8 cellular contexts compared by ENCODE assay signal in the genomic region with DNA sequence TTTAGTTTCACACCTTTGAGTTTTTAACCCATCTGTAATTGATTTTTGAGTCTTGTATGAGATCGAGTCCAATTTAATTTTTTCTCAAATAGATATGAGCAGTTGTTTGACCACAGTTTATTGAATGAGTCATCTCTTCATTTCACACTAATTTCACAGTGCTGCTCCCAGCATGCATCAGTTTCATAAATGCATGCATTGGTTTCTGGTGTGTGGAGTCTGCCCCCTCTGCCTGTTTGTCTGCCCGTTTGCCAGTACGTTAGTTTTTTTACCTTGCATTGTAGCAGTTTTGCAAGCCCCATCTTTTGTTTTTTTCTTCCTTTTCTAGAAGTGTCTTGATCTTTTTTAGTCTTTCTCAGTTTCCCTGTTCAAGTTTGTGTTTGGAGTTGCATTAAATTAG. TPM values are rescaled to one million over a fixed set of nuclear protein-coding genes. Genes with fewer than 3 reads are reported as not detected.
DNase-seq lines count a peak whose midpoint lies in the region; ATAC-seq and TF ChIP-seq lines count a peak whose summit lies in the region.

No MANE protein-coding gene starts in this region.

- no peaks in the 10 kb centered on the region for H3K9me3 ChIP-seq in aorta (ENCODE audit: control insufficient read depth, low read length)

- DNase-seq in EL = peak; percentile 76
- DNase-seq in SIG-M5 (lab: John Stamatoyannopoulos, UW) = peak; percentile 24
- DNase-seq in astrocyte of the cerebellum (ENCODE audit: low read depth) = peak; percentile 72
- DNase-seq in retinal pigment epithelial cell (ENCODE audit: low read depth) = peak; percentile 38
- DNase-seq in OCI-M2 (lab: John Stamatoyannopoulos, UW; ENCODE audit: unreplicated experiment) = no peak
- DNase-seq in aorta = no peak

- TF ChIP-seq CTCF in astrocyte of the cerebellum (IDR thresholded peaks at IDR 0.05; ENCODE audit: low read depth, low read length, missing control alignments) = peak; percentile 32
- TF ChIP-seq CTCF in retinal pigment epithelial cell (conservative IDR thresholded peaks at IDR 0.05; ENCODE audit: low read depth, low read length) = peak; percentile 11

- no peaks in the 10 kb centered on the region for H3K36me3 ChIP-seq in aorta (ENCODE audit: control insufficient read depth in 1 of 2, insufficient read depth in 2 of 2, low read length in 1 of 2)

- no peak overlapping the region for H3K4me3 ChIP-seq in astrocyte of the cerebellum (ENCODE audit: low read depth, low read length)
- no peak overlapping the region for H3K4me3 ChIP-seq in retinal pigment epithelial cell (ENCODE audit: low read length)
- no peak overlapping the region for H3K4me3 ChIP-seq in aorta (ENCODE audit: low read length in 2 of 2)

- WGBS in aorta, 2 donors = 17% methylated on average over 3 of the region's 3 CpGs

- no peaks in the 10 kb centered on the region for H3K4me1 ChIP-seq in aorta (ENCODE audit: control insufficient read depth in 1 of 2, insufficient read depth in 2 of 2, low read length in 2 of 2)

- ATAC-seq in GM21447 (IDR thresholded peaks at IDR 0.05; ENCODE audit: unreplicated experiment) = peak; percentile 97
- peak; percentile 93 for ATAC-seq in HG03575 (IDR thresholded peaks at IDR 0.05; ENCODE audit: extremely low read depth, insufficient number of reproducible peaks, low FRiP score, unreplicated experiment)
- ATAC-seq in aorta (ENCODE audit: low FRiP score) = no peak

- in situ Hi-C loops in astrocyte of the cerebellum (cut with HindIII; ENCODE audit: low sequenced_read_pairs) = no loop called here

- no peak overlapping the region for H3K27ac ChIP-seq in aorta (ENCODE audit: low read depth in 1 of 2, low read length in 2 of 2)

- no peaks in the 10 kb centered on the region for H3K27me3 ChIP-seq in aorta (ENCODE audit: control insufficient read depth in 1 of 2, insufficient read depth in 2 of 2, low read length in 1 of 2)

- intact Hi-C loops in aorta (cut with DNase I) = no loop called here

RNA-seq across cellular contexts. Expression of gene SLX4IP, which starts 11.9 kb away (rescaled TPM):
- total RNA-seq in aorta = 1 to 10 TPM; 3.5 to 5.6 TPM
- polyA plus RNA-seq in aorta = 1 to 10 TPM; 1.4 to 3.0 TPM

RNA-seq across cellular contexts. Expression of gene MKKS, which starts 13.0 kb away (rescaled TPM):
- total RNA-seq in aorta = 10 to 100 TPM; 12.0 to 15.3 TPM
- 10 to 100 TPM; 18.5 to 19.4 TPM for polyA plus RNA-seq in aorta

Comparison
In these comparisons a context has a peak if more than half of its experiments do, and no peak if none do; other contexts are left out.
1. DNase-seq: peak in EL (single experiment), SIG-M5 (single experiment), astrocyte of the cerebellum (single experiment) and retinal pigment epithelial cell (single experiment); none in OCI-M2 (single experiment) and aorta (0 of 2).